In genomic region chr19:4519172-4519496, GRCh38 we compare ENCODE assay signal across 22 cellular contexts. TPM values are rescaled to one million over a fixed set of nuclear protein-coding genes. Genes with fewer than 3 reads are reported as not detected.
DNase-seq lines count a peak whose midpoint lies in the region; ATAC-seq and TF ChIP-seq lines count a peak whose summit lies in the region.
"Had no signal": no experiment of that assay in that cellular context is flagged by ENCODE, and none has a peak within 500 bp of the region (broad histone marks: within the 10 kb centered on the region; RNA-seq: fewer than 3 reads in every experiment).

No MANE protein-coding gene starts in this region.

- H3F3A ChIP-seq in GM23338 (replicated peaks; ENCODE audit: low read depth) = no peaks in the 10 kb centered on the region

- H3K4me3 Mint-ChIP-seq in GM23338 = no peak overlapping the region
- H3K4me3 Mint-ChIP-seq: HFFc6, T-cell had no signal

- no peak for TF ChIP-seq CTCF in GM23338 (conservative IDR thresholded peaks at IDR 0.05; ENCODE audit: low read depth in 2 of 2)
- TF ChIP-seq CTCF in gastroesophageal sphincter (IDR thresholded peaks at IDR 0.05) = no peak
- TF ChIP-seq CTCF in gastrocnemius medialis (IDR thresholded peaks at IDR 0.05 in 4 of 5, conservative IDR thresholded peaks at IDR 0.05 in 1 of 5) = no peak

- H3K9me3 ChIP-seq in adipocyte (ENCODE audit: control insufficient read depth, low read length) (no peaks in the 10 kb centered on the region), gastroesophageal sphincter (no peaks in the 10 kb centered on the region), gastrocnemius medialis (no peaks in the 10 kb centered on the region)
- H3K9me3 ChIP-seq: MG63, spleen had no signal

- H3K27me3 ChIP-seq in GM23338 (ENCODE audit: insufficient read depth) (peaks cover 25% of the 10 kb centered on the region; the same call in 1 of the 2 replicates), adipocyte (replicated peaks; ENCODE audit: control insufficient read depth, insufficient read depth, low read length) (no peaks in the 10 kb centered on the region), gastroesophageal sphincter (no peaks in the 10 kb centered on the region), gastrocnemius medialis (no peaks in the 10 kb centered on the region)
- H3K27me3 ChIP-seq: MG63 had no signal

- TF ChIP-seq POLR2A in gastroesophageal sphincter (IDR thresholded peaks at IDR 0.05) = no peak
- TF ChIP-seq POLR2A in gastrocnemius medialis (IDR thresholded peaks at IDR 0.05) = no peak

- H3K27me3 Mint-ChIP-seq in GM23338 (ENCODE audit: insufficient read depth, low read depth, poor library complexity) = peaks cover 36% of the 10 kb centered on the region

- H3K4me3 ChIP-seq in GM23338 (no peak overlapping the region), adipocyte (ENCODE audit: low read length) (peak overlapping the region; percentile 85), gastroesophageal sphincter (peak overlapping the region in 1 of 2 donors; percentile 62), gastrocnemius medialis (no peak overlapping the region)
- H3K4me3 ChIP-seq: MG63, spleen had no signal

- no peaks in the 10 kb centered on the region for H3K79me2 ChIP-seq in GM23338 (replicated peaks; ENCODE audit: insufficient read depth)

- no peak overlapping the region for H3K4me2 ChIP-seq in GM23338

- DNase-seq in GM23338 (ENCODE audit: low spot score) = no peak
- no peak for DNase-seq in adipocyte (ENCODE audit: low read depth)
- DNase-seq in gastrocnemius medialis = no peak
- no peak for DNase-seq in DMS153 (lab: John Stamatoyannopoulos, UW)
- DNase-seq in dermis blood vessel endothelial cell = no peak
- no peak for DNase-seq in NCI-H1930 (lab: John Stamatoyannopoulos, UW)
- DNase-seq: activated gamma-delta T cell; HFFc6; NCI-H1436 treated with DMSO at 0.1 percent for 48 hours; NCI-H526 treated with DMSO at 0.1 percent for 48 hours; SHP77; spleen; stimulated activated CD4-positive, alpha-beta T cell treated with anti-CD3 and anti-CD28 coated beads, Interleukin-4, amount 100 ng/mL, for 4 hours; T-cell had no signal

- H3K36me3 ChIP-seq in GM23338 (ENCODE audit: insufficient read depth) (no peaks in the 10 kb centered on the region), adipocyte (ENCODE audit: control insufficient read depth, insufficient read depth, low read length, severe bottlenecking) (peaks cover 15% of the 10 kb centered on the region), gastroesophageal sphincter (peaks cover 0 to 5% of the 10 kb centered on the region in 2 donors), gastrocnemius medialis (peaks cover 0 to 9% of the 10 kb centered on the region in 2 donors)
- H3K36me3 ChIP-seq: MG63, spleen had no signal

- no peak overlapping the region for H3K27ac Mint-ChIP-seq in GM23338
- H3K27ac Mint-ChIP-seq: HFFc6 had no signal

- peak overlapping the region; percentile 94 for H3K9ac ChIP-seq in adipocyte (ENCODE audit: low read length)

- no peak for TF ChIP-seq EP300 in gastroesophageal sphincter (IDR thresholded peaks at IDR 0.05)

- H3K4me1 ChIP-seq in GM23338 (ENCODE audit: insufficient read depth) (no peaks in the 10 kb centered on the region), adipocyte (ENCODE audit: control insufficient read depth, insufficient read depth, low read length) (peaks cover 63% of the 10 kb centered on the region), gastroesophageal sphincter (peaks cover 0 to 53% (median 12%) of the 10 kb centered on the region in 3 donors), gastrocnemius medialis (peaks cover 33 to 43% of the 10 kb centered on the region in 2 donors)

- H3K9me3 Mint-ChIP-seq in GM23338 = peaks cover 3% of the 10 kb centered on the region; the same call in 2 of the 3 replicates
- H3K9me3 Mint-ChIP-seq: HFFc6, T-cell had no signal

- H3K36me3 Mint-ChIP-seq in GM23338 (ENCODE audit: low read depth) = peaks cover 2% of the 10 kb centered on the region; the same call in 1 of the 3 replicates
- H3K36me3 Mint-ChIP-seq: T-cell had no signal

- no peaks in the 10 kb centered on the region for H3K9me2 ChIP-seq in GM23338 (ENCODE audit: insufficient read depth)

- H3K27ac ChIP-seq in GM23338 (ENCODE audit: low read depth) (no peak overlapping the region), gastroesophageal sphincter (peak overlapping the region; percentile 78 to 99 (median 91)), gastrocnemius medialis (peak overlapping the region; percentile 97 to 99 (median 98))
- H3K27ac ChIP-seq: C4-2B, HL-60, spleen had no signal

- peak overlapping the region; percentile 74; the same call in 1 of the 2 replicates for H2AFZ ChIP-seq in GM23338

- ATAC-seq in GM23338 (no peak), gastroesophageal sphincter (no peak), gastrocnemius medialis (no peak), GM18870 (IDR thresholded peaks at IDR 0.05; ENCODE audit: unreplicated experiment) (no peak)
- ATAC-seq: T-cell had no signal

- in situ Hi-C loops in gastrocnemius medialis (cut with MboI; ENCODE audit: low sequenced_read_pairs in 4 of 4) = no loop called here

- H3K4me1 Mint-ChIP-seq in GM23338 = peaks cover 4% of the 10 kb centered on the region
- H3K4me1 Mint-ChIP-seq: T-cell had no signal

- no peaks in the 10 kb centered on the region; the same call in 1 of the 2 replicates for H4K20me1 ChIP-seq in GM23338 (replicated peaks; ENCODE audit: insufficient read depth)

- 67% methylated on average over 1 of the region's 6 CpGs; no CpG with 5 or more reads in 1 of the 2 donors for WGBS in gastroesophageal sphincter (ENCODE audit: low coverage in 1 of 2), 2 donors

- intact Hi-C loops in gastrocnemius medialis (cut with DNase I; ENCODE audit: low total_unique reads) = loop anchor here (5.0 to 10.0 kb wide), 2 partner anchors 193 to 564 kb away; no protein-coding TSS in a partner anchor

TF ChIP-seq in GM23338, 12 proteins besides CTCF, POLR2A, EP300 and RAD21 (continues in another document):
- TF ChIP-seq EZH2phosphoT487 (IDR thresholded peaks at IDR 0.05; ENCODE audit: unreplicated experiment) = no peak

RNA-seq across cellular contexts. Expression of gene PLIN4, which starts 0.8 kb away (rescaled TPM):
- total RNA-seq in GM23338 (2014; rRNA removed; shearing (Covaris generic)) = 0.59 and 0.70 TPM in 2 replicates
- polyA plus RNA-seq in GM23338 (2016; fragmentation: Nextera tagmentation; extraction: Ambion mirVana) = 0.19 and 0.21 TPM in 2 replicates
- total RNA-seq in gastroesophageal sphincter = 100 to 1,000 TPM in 1 of 4 donors, 10 to 100 TPM in 3; 66.0 to 145 (median 87.5) TPM
- 100 to 1,000 TPM in 3 of 4 donors, 10 to 100 TPM in 1; 79.6 to 282 (median 152) TPM for total RNA-seq in gastrocnemius medialis
- total RNA-seq in dermis blood vessel endothelial cell = 1.1 and 1.5 TPM in 2 replicates
- total RNA-seq: epithelial cell of proximal tubule, HFFc6 had no signal
- polyA plus RNA-seq: neural cell had no signal

RNA-seq across cellular contexts. Expression of gene PLIN5, which starts 15.9 kb away (rescaled TPM):
- 0.47 and 3.5 TPM in 2 replicates for total RNA-seq in GM23338 (2014; rRNA removed; shearing (Covaris generic))
- polyA plus RNA-seq in GM23338 (2016; fragmentation: Nextera tagmentation; extraction: Ambion mirVana) = 1.5 and 1.9 TPM in 2 replicates
- total RNA-seq in gastroesophageal sphincter (10 to 100 TPM in 2 of 4 donors, 1 to 10 TPM in 1, under 1 TPM in 1; 0.49 to 24.3 (median 11.2) TPM), gastrocnemius medialis (100 to 1,000 TPM in 1 of 4 donors, 10 to 100 TPM in 3; 23.5 to 127 (median 52.9) TPM), dermis blood vessel endothelial cell (4.7 and 11.7 TPM in 2 replicates)
- total RNA-seq: HFFc6 had no signal
- polyA plus RNA-seq: AG04450 had no signal

RNA-seq across cellular contexts. Expression of gene LRG1, which starts 20.7 kb away (rescaled TPM):
- 0.45 and 0.54 TPM in 2 replicates for total RNA-seq in GM23338 (2014; rRNA removed; shearing (Covaris generic))
- polyA plus RNA-seq in GM23338 (2016; fragmentation: Nextera tagmentation; extraction: Ambion mirVana) = 0.21 and 0.43 TPM in 2 replicates
- total RNA-seq in gastroesophageal sphincter (1 to 10 TPM in 2 of 4 donors, not detected in 2; 2.1 to 8.5 TPM), gastrocnemius medialis (1 to 10 TPM in 1 of 4 donors, under 1 TPM in 2, not detected in 1; 0.15 to 2.7 (median 0.98) TPM), dermis blood vessel endothelial cell (1.2 and 1.6 TPM in 2 replicates)
- total RNA-seq: HFFc6 had no signal
- polyA plus RNA-seq: neural cell had no signal

RNA-seq across cellular contexts. Expression of gene SEMA6B, which starts 40.4 kb away (rescaled TPM):
- total RNA-seq in GM23338 (2014; rRNA removed; shearing (Covaris generic)) = 39.8 and 42.7 TPM in 2 replicates
- polyA plus RNA-seq in GM23338 (2016; fragmentation: Nextera tagmentation; extraction: Ambion mirVana) = 5.3 and 6.9 TPM in 2 replicates
- 10 to 100 TPM in 1 of 4 donors, 1 to 10 TPM in 3; 2.0 to 12.4 (median 7.3) TPM for total RNA-seq in gastroesophageal sphincter
- 1 to 10 TPM; 1.4 to 3.3 (median 2.6) TPM for total RNA-seq in gastrocnemius medialis
- total RNA-seq in dermis blood vessel endothelial cell = 143 and 209 TPM in 2 replicates
- total RNA-seq: epithelial cell of proximal tubule had no signal

RNA-seq across cellular contexts. Expression of gene HDGFL2, which starts 47.0 kb away (rescaled TPM):
- 94.6 and 113 TPM in 2 replicates for total RNA-seq in GM23338 (2014; rRNA removed; shearing (Covaris generic))
- 64.8 and 72.4 TPM in 2 replicates for polyA plus RNA-seq in GM23338 (2016; fragmentation: Nextera tagmentation; extraction: Ambion mirVana)
- total RNA-seq in gastroesophageal sphincter (10 to 100 TPM; 33.3 to 49.5 (median 36.2) TPM), gastrocnemius medialis (10 to 100 TPM; 46.5 to 83.2 (median 56.1) TPM), dermis blood vessel endothelial cell (49.7 and 65.1 TPM in 2 replicates)

Comparison
In these comparisons a context has a peak if more than half of its experiments do, and no peak if none do; other contexts are left out.
1. RNA of gene PLIN4, which starts 0.8 kb away (total RNA-seq): 79.6 to 282 TPM in gastrocnemius medialis and 66.0 to 145 TPM in gastroesophageal sphincter; 1.1 to 1.5 TPM in dermis blood vessel endothelial cell and 0.59 to 0.70 TPM in GM23338; every median in the first group is over 10 times any median in the second.